2 cellular contexts compared by ENCODE assay signal in the genomic region with DNA sequence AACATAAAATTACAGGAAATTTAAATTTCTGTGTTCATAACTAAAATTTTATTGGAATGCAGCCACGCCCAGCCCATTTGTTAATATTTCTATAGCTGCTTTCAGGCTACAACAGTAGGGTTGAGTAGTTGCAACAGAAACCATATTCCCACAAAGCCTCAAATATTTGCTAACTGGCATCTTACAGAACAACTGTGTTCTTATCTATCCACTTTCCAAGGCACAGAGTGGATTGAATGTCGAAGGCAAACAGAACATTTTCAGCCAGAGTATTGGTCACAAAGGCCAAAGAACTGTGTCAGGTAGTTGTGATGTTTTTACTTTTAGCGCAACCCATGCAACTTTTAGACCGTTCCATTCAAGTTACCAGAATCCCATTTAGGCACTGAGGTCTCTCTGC.
TF ChIP-seq lines count a peak whose summit lies in the region.

No MANE protein-coding gene starts in this region.

TF ChIP-seq in liver, 16 proteins besides CTCF, POLR2A, EP300 and RAD21 (continued from another document):
- TF ChIP-seq, protein P1, sequence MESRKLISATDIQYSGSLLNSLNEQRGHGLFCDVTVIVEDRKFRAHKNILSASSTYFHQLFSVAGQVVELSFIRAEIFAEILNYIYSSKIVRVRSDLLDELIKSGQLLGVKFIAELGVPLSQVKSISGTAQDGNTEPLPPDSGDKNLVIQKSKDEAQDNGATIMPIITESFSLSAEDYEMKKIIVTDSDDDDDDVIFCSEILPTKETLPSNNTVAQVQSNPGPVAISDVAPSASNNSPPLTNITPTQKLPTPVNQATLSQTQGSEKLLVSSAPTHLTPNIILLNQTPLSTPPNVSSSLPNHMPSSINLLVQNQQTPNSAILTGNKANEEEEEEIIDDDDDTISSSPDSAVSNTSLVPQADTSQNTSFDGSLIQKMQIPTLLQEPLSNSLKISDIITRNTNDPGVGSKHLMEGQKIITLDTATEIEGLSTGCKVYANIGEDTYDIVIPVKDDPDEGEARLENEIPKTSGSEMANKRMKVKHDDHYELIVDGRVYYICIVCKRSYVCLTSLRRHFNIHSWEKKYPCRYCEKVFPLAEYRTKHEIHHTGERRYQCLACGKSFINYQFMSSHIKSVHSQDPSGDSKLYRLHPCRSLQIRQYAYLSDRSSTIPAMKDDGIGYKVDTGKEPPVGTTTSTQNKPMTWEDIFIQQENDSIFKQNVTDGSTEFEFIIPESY (IDR thresholded peaks at IDR 0.05) = no peak

TF ChIP-seq in WTC11, 78 proteins besides CTCF, POLR2A, EP300 and RAD21 (continued from another document):
- TF ChIP-seq, protein P2, sequence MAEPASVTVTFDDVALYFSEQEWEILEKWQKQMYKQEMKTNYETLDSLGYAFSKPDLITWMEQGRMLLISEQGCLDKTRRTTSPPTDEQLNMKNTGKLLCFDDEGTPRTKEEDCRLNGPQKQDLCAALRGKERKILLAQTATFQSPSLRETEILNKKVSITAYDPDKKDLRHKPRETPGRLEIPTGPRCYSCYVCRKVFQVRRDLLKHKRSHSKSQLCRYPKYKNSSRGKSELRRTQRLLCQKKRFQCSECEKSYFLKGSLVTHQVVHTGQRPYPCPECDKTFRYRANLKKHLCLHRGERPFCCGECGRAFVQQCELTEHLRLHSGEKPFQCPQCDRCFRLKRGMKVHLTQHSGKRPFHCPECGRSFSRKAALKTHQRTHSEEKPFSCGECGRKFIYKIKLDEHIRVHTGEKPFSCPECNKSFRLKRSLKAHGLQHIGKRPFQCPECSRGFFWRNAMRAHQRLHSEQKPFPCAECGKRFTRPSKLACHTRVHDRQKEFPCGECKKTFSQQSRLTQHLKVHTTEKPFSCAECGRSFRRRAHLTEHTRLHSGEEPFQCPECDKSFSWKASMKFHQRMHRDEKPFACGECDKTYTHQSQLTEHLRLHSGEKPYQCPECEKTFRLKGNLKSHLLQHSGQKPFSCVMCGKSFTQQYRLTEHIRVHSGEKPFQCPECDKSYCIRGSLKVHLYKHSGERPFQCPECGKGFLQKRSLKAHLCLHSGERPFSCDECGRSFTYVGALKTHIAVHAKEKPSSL (CRISPR knock-in tag; conservative IDR thresholded peaks at IDR 0.05) = no peak
- TF ChIP-seq ZBTB21 (CRISPR knock-in tag; IDR thresholded peaks at IDR 0.05; ENCODE audit: borderline replicate concordance) = no peak
- TF ChIP-seq SMAD4 (CRISPR knock-in tag; IDR thresholded peaks at IDR 0.05) = no peak
- TF ChIP-seq ZNF317 (CRISPR knock-in tag; IDR thresholded peaks at IDR 0.05; ENCODE audit: borderline replicate concordance, low read depth) = no peak
- no peak for TF ChIP-seq ZNF671 (CRISPR knock-in tag; IDR thresholded peaks at IDR 0.05)
TF ChIP-seq in WTC11: peak in this region for 0.
